ENCODE assay signal across 8 cellular contexts in genomic region chr12:122226366-122227222, GRCh38. TPM values are rescaled to one million over a fixed set of nuclear protein-coding genes. Genes with fewer than 3 reads are reported as not detected.
A peak's percentile ranks its signal among the peaks of the same experiment; 100 is the strongest.
DNase-seq lines count a peak whose midpoint lies in the region; ATAC-seq and TF ChIP-seq lines count a peak whose summit lies in the region.

No MANE protein-coding gene starts in this region.

- TF ChIP-seq CTCF in OCI-LY3 (IDR thresholded peaks at IDR 0.05; ENCODE audit: low read depth, low read length) (no peak), fibroblast of lung (conservative IDR thresholded peaks at IDR 0.05 in 1 of 2, IDR thresholded peaks at IDR 0.05 in 1 of 2; ENCODE audit: low read depth in 1 of 2, low read length in 2 of 2) (no peak)

- H3K27me3 ChIP-seq in OCI-LY3 (ENCODE audit: low read depth, low read length) (no peaks in the 10 kb centered on the region), fibroblast of lung (ENCODE audit: control insufficient read depth, insufficient read depth, low read length) (no peaks in the 10 kb centered on the region), skeletal muscle satellite cell (ENCODE audit: control insufficient read depth, insufficient read depth, low read length) (no peaks in the 10 kb centered on the region)

- H3K27ac ChIP-seq in OCI-LY3 (ENCODE audit: low read length) (no peak overlapping the region), fibroblast of lung (ENCODE audit: insufficient read depth, low read length) (no peak overlapping the region)

- ATAC-seq in HG03280 (IDR thresholded peaks at IDR 0.05; ENCODE audit: unreplicated experiment) (no peak), GM21786 (IDR thresholded peaks at IDR 0.05; ENCODE audit: unreplicated experiment) (no peak)

- H3K4me1 ChIP-seq in OCI-LY3 (ENCODE audit: low read length), result peaks cover 13% of the 10 kb centered on the region
- H3K4me1 ChIP-seq in fibroblast of lung (ENCODE audit: control insufficient read depth, extremely low read depth, insufficient read depth, low read length), result peaks cover 15% of the 10 kb centered on the region
- peaks cover 17% of the 10 kb centered on the region for H3K4me1 ChIP-seq in skeletal muscle satellite cell (ENCODE audit: control insufficient read depth, insufficient read depth, low read length)

- H3K9me3 ChIP-seq in OCI-LY3 (ENCODE audit: insufficient read depth, low read length) (no peaks in the 10 kb centered on the region), fibroblast of lung (ENCODE audit: control insufficient read depth, insufficient read depth, low read depth, low read length) (no peaks in the 10 kb centered on the region), skeletal muscle satellite cell (replicated peaks; ENCODE audit: low read length) (no peaks in the 10 kb centered on the region)

- H3K36me3 ChIP-seq in OCI-LY3 (replicated peaks; ENCODE audit: low read depth, low read length), result peaks cover 19% of the 10 kb centered on the region
- peaks cover 6% of the 10 kb centered on the region for H3K36me3 ChIP-seq in fibroblast of lung (ENCODE audit: control insufficient read depth, insufficient read depth, low read length)
- peaks cover 23% of the 10 kb centered on the region for H3K36me3 ChIP-seq in skeletal muscle satellite cell (ENCODE audit: insufficient read depth, low read length)

- peak; percentile 11 for DNase-seq in NCI-H2107 (lab: John Stamatoyannopoulos, UW)
- DNase-seq in NCI-H2107 treated with DMSO at 0.1 percent for 48 hours (lab: John Stamatoyannopoulos, UW; ENCODE audit: unreplicated experiment), result no peak
- no peak for DNase-seq in fibroblast of lung (ENCODE audit: low read depth in 2 of 2)
- no peak for DNase-seq in A172 (ENCODE audit: low spot score)

- peaks cover 38% of the 10 kb centered on the region for H3K79me2 ChIP-seq in OCI-LY3 (ENCODE audit: low read length)
- H3K79me2 ChIP-seq in fibroblast of lung (ENCODE audit: control insufficient read depth, insufficient read depth, low read length), result peaks cover 32% of the 10 kb centered on the region

- peak overlapping the region; percentile 41; the same call in 1 of the 2 replicates for H3K9ac ChIP-seq in OCI-LY3 (ENCODE audit: low read length)
- H3K9ac ChIP-seq in fibroblast of lung (ENCODE audit: insufficient read depth, low read length), result no peak overlapping the region
- no peak overlapping the region for H3K9ac ChIP-seq in skeletal muscle satellite cell (ENCODE audit: low read depth, low read length)

- H4K20me1 ChIP-seq in OCI-LY3 (ENCODE audit: insufficient read depth, low read length), result no peaks in the 10 kb centered on the region
- H4K20me1 ChIP-seq in fibroblast of lung (ENCODE audit: control insufficient read depth, extremely low read depth, insufficient read depth, low read length), result no peaks in the 10 kb centered on the region

- H3K4me3 ChIP-seq in OCI-LY3 (ENCODE audit: low read length), result peak overlapping the region; percentile 79
- H3K4me3 ChIP-seq in fibroblast of lung (replicated peaks in 1 of 4; ENCODE audit: control extremely low read depth in 1 of 4, insufficient read depth in 1 of 4, low read depth in 3 of 4, low read length in 4 of 4), result peak overlapping the region in 3 of 4 experiments; percentile 22 to 51 (median 27)
- H3K4me3 ChIP-seq in skeletal muscle satellite cell (ENCODE audit: low read length), result peak overlapping the region; percentile 70

- H2AFZ ChIP-seq in OCI-LY3 (ENCODE audit: low read depth, low read length) (no peak overlapping the region), fibroblast of lung (ENCODE audit: low read length) (peak overlapping the region; percentile 24)

- H3K4me2 ChIP-seq in OCI-LY3 (ENCODE audit: low read length) (peak overlapping the region; percentile 87), fibroblast of lung (ENCODE audit: extremely low read depth, insufficient read depth, low read length) (peak overlapping the region; percentile 66), skeletal muscle satellite cell (ENCODE audit: low read length) (peak overlapping the region; percentile 93)

RNA-seq across cellular contexts. Expression of gene DIABLO, which starts 0.7 kb away (rescaled TPM):
- total RNA-seq in fibroblast of lung, result 60.6 and 70.6 TPM in 2 replicates
- 59.6 and 73.5 TPM in 2 replicates for polyA plus RNA-seq in fibroblast of lung
- 48.7 and 57.1 TPM in 2 replicates for polyA plus RNA-seq in fibroblast of lung (2012)
- polyA minus RNA-seq in fibroblast of lung (ENCODE audit: low replicate concordance), result 36.0 and 37.5 TPM in 2 replicates
- 61.1 and 64.0 TPM in 2 replicates for total RNA-seq in skeletal muscle satellite cell (2012; rRNA removed)
- total RNA-seq in A172 (2014; rRNA removed; shearing (Covaris generic)), result 73.7 and 90.8 TPM in 2 replicates

RNA-seq across cellular contexts. Expression of gene B3GNT4, which starts 23.1 kb away (rescaled TPM):
- total RNA-seq in fibroblast of lung, result under 0.01 and 0.33 TPM in 2 replicates
- polyA plus RNA-seq in fibroblast of lung, result 0.12 and 0.14 TPM in 2 replicates
- polyA plus RNA-seq in fibroblast of lung (2012), result 0.38 and 0.43 TPM in 2 replicates
- polyA minus RNA-seq in fibroblast of lung (ENCODE audit: low replicate concordance), result 0.24 and 1.1 TPM in 2 replicates
- total RNA-seq in skeletal muscle satellite cell (2012; rRNA removed), result 0.51 and 0.87 TPM in 2 replicates
- total RNA-seq in A172 (2014; rRNA removed; shearing (Covaris generic)), result 0.22 and 3.7 TPM in 2 replicates

RNA-seq across cellular contexts. Expression of gene VPS33A, which starts 39.7 kb away (rescaled TPM):
- total RNA-seq in fibroblast of lung, result 18.2 and 22.3 TPM in 2 replicates
- polyA plus RNA-seq in fibroblast of lung, result 15.4 and 17.2 TPM in 2 replicates
- 12.3 and 18.4 TPM in 2 replicates for polyA plus RNA-seq in fibroblast of lung (2012)
- 7.4 and 8.6 TPM in 2 replicates for polyA minus RNA-seq in fibroblast of lung (ENCODE audit: low replicate concordance)
- total RNA-seq in skeletal muscle satellite cell (2012; rRNA removed), result 12.5 and 15.2 TPM in 2 replicates
- total RNA-seq in A172 (2014; rRNA removed; shearing (Covaris generic)), result 28.0 and 33.1 TPM in 2 replicates

RNA-seq across cellular contexts. Expression of gene LRRC43, which starts 43.7 kb away (rescaled TPM):
- total RNA-seq in fibroblast of lung, result 1.8 and 3.6 TPM in 2 replicates
- 0.61 and 0.71 TPM in 2 replicates for polyA plus RNA-seq in fibroblast of lung
- 0.92 and 1.2 TPM in 2 replicates for polyA plus RNA-seq in fibroblast of lung (2012)
- 1.4 and 5.3 TPM in 2 replicates for polyA minus RNA-seq in fibroblast of lung (ENCODE audit: low replicate concordance)
- 1.1 TPM in 1 of 2 replicates, not detected in the other for total RNA-seq in skeletal muscle satellite cell (2012; rRNA removed)
- not detected in 2 replicates for total RNA-seq in A172 (2014; rRNA removed; shearing (Covaris generic))

RNA-seq across cellular contexts. Expression of gene IL31, which starts 52.6 kb away (rescaled TPM):
- not detected in 2 replicates for total RNA-seq in fibroblast of lung
- polyA plus RNA-seq in fibroblast of lung, result not detected in 2 replicates
- polyA plus RNA-seq in fibroblast of lung (2012), result not detected in 2 replicates
- not detected in 2 replicates for polyA minus RNA-seq in fibroblast of lung (ENCODE audit: low replicate concordance)
- total RNA-seq in skeletal muscle satellite cell (2012; rRNA removed), result not detected in 2 replicates
- total RNA-seq in A172 (2014; rRNA removed; shearing (Covaris generic)), result not detected in 2 replicates

Comparison
In these comparisons a context has a peak if more than half of its experiments do, and no peak if none do; other contexts are left out.
1. H3K4me3 ChIP-seq: peak in every context shown above with its lines; median percentile 79 in OCI-LY3; 70 in skeletal muscle satellite cell; 27 in fibroblast of lung.